Comparison of ENCODE assay signal across 30 cellular contexts in the genomic region with DNA sequence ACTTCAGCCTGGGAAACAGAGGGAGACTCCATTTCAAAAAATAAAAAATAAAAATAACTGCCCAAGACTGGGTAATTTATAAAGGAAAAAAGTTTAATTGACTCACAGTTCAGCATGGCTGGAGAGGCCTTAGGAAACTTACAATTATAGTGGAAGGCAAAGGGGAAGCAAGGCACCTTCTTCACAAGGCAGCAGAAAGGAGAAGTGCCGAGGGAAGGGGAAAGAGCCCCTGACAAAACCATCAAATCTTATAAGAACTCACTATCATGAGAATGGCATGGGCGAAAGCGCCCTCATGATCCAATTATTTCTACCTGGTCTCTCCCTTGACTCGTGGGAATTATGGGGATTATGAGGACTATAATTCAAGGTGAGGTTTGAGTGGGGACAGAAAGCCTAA.
"Had no signal": no experiment of that assay in that cellular context is flagged by ENCODE, and none has a peak within 500 bp of the region (broad histone marks: within the 10 kb centered on the region; RNA-seq: fewer than 3 reads in every experiment).

No MANE protein-coding gene starts in this region.

- H3K36me3 ChIP-seq: adrenal gland, esophagus muscularis mucosa, gastrocnemius medialis, heart left ventricle had no signal

- H3K9me3 ChIP-seq: adrenal gland, body of pancreas, esophagus muscularis mucosa, gastrocnemius medialis had no signal

- H3K27ac ChIP-seq: adrenal gland, body of pancreas, esophagus muscularis mucosa, foreskin keratinocyte, gastrocnemius medialis, heart left ventricle had no signal

- H3K4me3 ChIP-seq: adrenal gland, body of pancreas, esophagus muscularis mucosa, gastrocnemius medialis, heart left ventricle had no signal

- DNase-seq: activated CD4-positive, alpha-beta memory T cell treated with anti-CD3 and anti-CD28 coated beads for 36 hours; activated CD4-positive, alpha-beta T cell treated with anti-CD3 and anti-CD28 coated beads for 36 hours; activated CD4-positive, alpha-beta T cell treated with anti-CD3 and anti-CD28 coated beads, Interleukin-2, amount 10 ng/mL, durations not matched to agents 24 days and 14 days; activated CD4-positive, CD25-positive, alpha-beta regulatory T cell; activated CD4-positive, CD25-positive, alpha-beta regulatory T cell treated with anti-CD3 and anti-CD28 coated beads, Interleukin-2, amount 50 U/mL, for 72 hours; activated CD8-positive, alpha-beta memory T cell treated with anti-CD3 and anti-CD28 coated beads, Interleukin-2, amount 10 ng/mL, durations not matched to agents 7 days and 5 days; activated CD8-positive, alpha-beta memory T cell treated with anti-CD3 and anti-CD28 coated beads, Interleukin-2, amount 50 U/mL, for 4 hours; activated CD8-positive, alpha-beta T cell treated with anti-CD3 and anti-CD28 coated beads, Interleukin-2, amount 10 ng/mL, durations not matched to agents 7 days and 5 days; activated effector memory CD4-positive, alpha-beta T cell treated with anti-CD3 and anti-CD28 coated beads, Interleukin-2, amount 50 U/mL, for 16 hours; activated naive CD4-positive, alpha-beta T cell treated with anti-CD3 and anti-CD28 coated beads for 36 hours; activated naive CD8-positive, alpha-beta T cell treated with anti-CD3 and anti-CD28 coated beads for 36 hours; activated naive CD8-positive, alpha-beta T cell treated with anti-CD3 and anti-CD28 coated beads, Interleukin-2, amount 50 U/mL, for 24 hours; activated T-cell treated with anti-CD3 and anti-CD28 coated beads, Interleukin-2, amount 50 U/mL, for 1 hour; activated T-cell treated with anti-CD3 and anti-CD28 coated beads, Interleukin-2, amount 50 U/mL, for 48 hours; adrenal gland; amygdala; aorta; body of pancreas; caudate nucleus; cortex of kidney; dermis blood vessel endothelial cell; effector CD4-positive, alpha-beta T cell; effector memory CD8-positive, alpha-beta T cell; erythroblast; foreskin keratinocyte; gastrocnemius medialis; glutamatergic neuron; heart left ventricle; T1000 had no signal

- ATAC-seq: activated CD4-positive, alpha-beta T cell treated with anti-CD3 and anti-CD28 coated beads for 36 hours; activated CD8-positive, alpha-beta memory T cell treated with anti-CD3 and anti-CD28 coated beads, Interleukin-2, amount 10 ng/mL, durations not matched to agents 7 days and 5 days; activated CD8-positive, alpha-beta T cell treated with anti-CD3 and anti-CD28 coated beads, Interleukin-2, amount 10 ng/mL, durations not matched to agents 7 days and 5 days; activated naive CD8-positive, alpha-beta T cell treated with anti-CD3 and anti-CD28 coated beads, Interleukin-2, amount 50 U/mL, for 24 hours; body of pancreas; effector memory CD8-positive, alpha-beta T cell; foreskin keratinocyte; gastrocnemius medialis; heart left ventricle had no signal

- H3K4me1 ChIP-seq: adrenal gland, esophagus muscularis mucosa, foreskin keratinocyte, heart left ventricle had no signal

- H3K27me3 ChIP-seq: adrenal gland, body of pancreas, esophagus muscularis mucosa, foreskin keratinocyte, gastrocnemius medialis, heart left ventricle had no signal
